ENCODE assay signal across 30 cellular contexts in genomic region chr2:187711122-187711521, GRCh38.
"Had no signal": no experiment of that assay in that cellular context is flagged by ENCODE, and none has a peak within 500 bp of the region (broad histone marks: within the 10 kb centered on the region; RNA-seq: fewer than 3 reads in every experiment).

No MANE protein-coding gene starts in this region.

- H3K4me3 ChIP-seq: esophagus squamous epithelium, gastroesophageal sphincter, stomach, tibial artery, upper lobe of right lung had no signal

- H3K36me3 ChIP-seq: brain microvascular endothelial cell, esophagus squamous epithelium, gastroesophageal sphincter, neutrophil, stomach, tibial artery, upper lobe of right lung had no signal

- ATAC-seq: gastroesophageal sphincter; left colon; sciatic nerve; stimulated activated naive B cell treated with anti-CD40 and anti-IgM and Interleukin-4, amounts not matched to agents 10 μg/mL and 1 μg/mL and 100 μg/mL, for 72 hours; upper lobe of right lung had no signal

- FAIRE-seq: astrocyte, kidney, small intestine had no signal

- H3K27me3 ChIP-seq: brain microvascular endothelial cell, esophagus squamous epithelium, gastroesophageal sphincter, neutrophil, stomach, tibial artery, upper lobe of right lung had no signal

- H3K9me3 ChIP-seq: esophagus squamous epithelium, gastroesophageal sphincter, neutrophil, stomach, tibial artery, upper lobe of right lung had no signal

- DNase-seq: activated CD4-positive, alpha-beta memory T cell treated with anti-CD3 and anti-CD28 coated beads for 36 hours; activated CD4-positive, alpha-beta T cell treated with anti-CD3 and anti-CD28 coated beads, Interleukin-2, amount 10 ng/mL, durations not matched to agents 24 days and 14 days; activated CD4-positive, CD25-positive, alpha-beta regulatory T cell treated with anti-CD3 and anti-CD28 coated beads, Interleukin-2, amount 50 U/mL, for 72 hours; activated CD8-positive, alpha-beta memory T cell treated with anti-CD3 and anti-CD28 coated beads, Interleukin-2, amount 50 U/mL, for 48 hours; activated gamma-delta T cell treated with Interleukin-2 at 50 U/mL for 16 hours; activated naive CD4-positive, alpha-beta T cell treated with anti-CD3 and anti-CD28 coated beads, Interleukin-2, amount 50 U/mL, for 16 hours; activated T-cell treated with anti-CD3 and anti-CD28 coated beads, Interleukin-2, amount 50 U/mL, for 24 hours; amniotic stem cell; brain microvascular endothelial cell; central memory CD4-positive, alpha-beta T cell; esophagus squamous epithelium; head of caudate nucleus; hippocampal formation; immature natural killer cell; kidney; left colon; mammary epithelial cell; naive B cell; nephron progenitor cell; small intestine; stimulated activated CD4-positive, alpha-beta T cell treated with anti-CD3 and anti-CD28 coated beads, Interleukin-2, amount 100 ng/mL, for 24 hours; stimulated activated naive B cell treated with anti-CD40 and anti-IgM and Interleukin-4, amounts not matched to agents 10 μg/mL and 1 μg/mL and 100 μg/mL, for 72 hours; stomach; T-helper 2 cell; tibial artery; upper lobe of right lung had no signal

- H3K27ac ChIP-seq: brain microvascular endothelial cell, esophagus squamous epithelium, gastroesophageal sphincter, neutrophil, stomach, tibial artery, upper lobe of right lung had no signal

- H3K4me1 ChIP-seq: esophagus squamous epithelium, gastroesophageal sphincter, stomach, tibial artery, upper lobe of right lung had no signal
